8 cellular contexts compared by ENCODE assay signal in the genomic region with DNA sequence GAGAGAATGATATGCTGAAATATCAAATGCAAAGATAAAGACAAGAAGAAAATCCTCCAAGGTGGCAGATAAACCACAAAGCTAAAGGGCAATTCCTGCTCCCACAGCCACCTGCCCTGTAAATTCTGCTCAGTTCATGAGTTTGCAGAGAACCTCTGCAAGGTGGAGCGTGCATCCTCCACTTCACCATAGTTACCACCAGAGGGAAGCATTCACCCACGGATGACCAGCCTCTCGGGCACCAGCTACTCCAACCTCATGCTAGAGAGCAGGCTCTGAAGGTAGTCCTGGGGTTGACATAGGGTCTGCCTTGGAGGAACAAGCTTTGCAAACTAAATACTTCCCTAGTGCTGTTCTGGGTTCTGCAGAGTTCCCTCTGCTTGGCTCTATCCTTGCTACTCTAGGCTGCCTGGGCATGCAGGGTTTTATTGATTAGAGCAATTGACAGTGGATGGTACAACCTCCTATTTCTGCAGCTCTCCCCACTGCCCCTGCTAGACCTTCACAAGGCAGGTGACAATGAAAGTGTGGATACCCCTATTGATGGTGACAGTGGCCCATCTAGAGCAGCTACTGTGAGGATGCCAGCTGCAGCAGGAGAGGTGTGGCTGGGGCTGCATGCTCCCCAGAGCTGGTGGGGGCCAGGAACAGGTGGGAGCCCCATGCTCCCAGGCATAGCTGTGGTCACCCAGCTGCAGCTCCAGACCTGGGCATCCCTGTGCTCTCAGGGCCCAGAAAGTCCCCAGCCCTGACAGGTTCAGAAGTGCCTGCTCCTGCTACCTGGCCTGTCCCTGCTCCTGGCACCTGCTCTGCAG. TPM values are rescaled to one million over a fixed set of nuclear protein-coding genes. Genes with fewer than 3 reads are reported as not detected.
A peak's percentile ranks its signal among the peaks of the same experiment; 100 is the strongest.
DNase-seq lines count a peak whose midpoint lies in the region; ATAC-seq and TF ChIP-seq lines count a peak whose summit lies in the region.

No MANE protein-coding gene starts in this region.

- no peaks in the 10 kb centered on the region for H3K36me3 ChIP-seq in CD4-positive, CD25-positive, alpha-beta regulatory T cell (ENCODE audit: control insufficient read depth, insufficient read depth, low read length)
- no peaks in the 10 kb centered on the region for H3K36me3 ChIP-seq in adipocyte (ENCODE audit: control insufficient read depth, insufficient read depth, low read length, severe bottlenecking)
- no peaks in the 10 kb centered on the region for H3K36me3 ChIP-seq in heart right ventricle

- H3K36me3 Mint-ChIP-seq in CD4-positive, CD25-positive, alpha-beta regulatory T cell: no peaks in the 10 kb centered on the region

- WGBS in heart right ventricle, 2 donors: 0 to 1% methylated on average over 3 of the region's 3 CpGs

- H3K4me1 Mint-ChIP-seq in CD4-positive, CD25-positive, alpha-beta regulatory T cell: peaks cover 0 to 2% (median 0%) of the 10 kb centered on the region in 4 donors

- peak; percentile 67 to 81 for ATAC-seq in CD4-positive, CD25-positive, alpha-beta regulatory T cell (ENCODE audit: low read depth in 2 of 2)
- peak; percentile 73 for ATAC-seq in GM19025 (IDR thresholded peaks at IDR 0.05; ENCODE audit: low read depth, unreplicated experiment)
- peak; percentile 88 to 97 (median 91) for ATAC-seq in heart right ventricle

- in situ Hi-C loops in SK-MEL-5 (cut with HindIII; ENCODE audit: low pct_unique_long_range_greater_than_20kb, low sequenced_read_pairs): no loop called here

- intact Hi-C loops in heart right ventricle (cut with DNase I): loop anchor here in 8 of 10 donors (1.0 to 10.0 kb wide), 10 partner anchors 57 to 980 kb away; no protein-coding TSS in a partner anchor

- H3K4me3 ChIP-seq in CD4-positive, CD25-positive, alpha-beta regulatory T cell (ENCODE audit: low read depth, low read length): no peak overlapping the region
- H3K4me3 ChIP-seq in adipocyte (ENCODE audit: low read length) (no peak overlapping the region), heart right ventricle (no peak overlapping the region)

- H3K9me3 ChIP-seq in CD4-positive, CD25-positive, alpha-beta regulatory T cell (ENCODE audit: control insufficient read depth in 2 of 2, low read length in 2 of 2): no peaks in the 10 kb centered on the region
- H3K9me3 ChIP-seq in adipocyte (ENCODE audit: control insufficient read depth, low read length) (peaks cover 8% of the 10 kb centered on the region), heart right ventricle (peaks cover 0 to 7% (median 0%) of the 10 kb centered on the region in 11 donors)

- peak; percentile 36 to 64 (median 58) for DNase-seq in CD4-positive, CD25-positive, alpha-beta regulatory T cell
- DNase-seq in HS-5 (ENCODE audit: low read depth): peak; percentile 19
- peak; percentile 56 for DNase-seq in SK-MEL-5 (ENCODE audit: low read depth, low spot score)
- peak; percentile 79 for DNase-seq in adipocyte (ENCODE audit: low read depth)
- DNase-seq in heart right ventricle: peak; percentile 20 to 45
- peak; percentile 33 for DNase-seq in renal cortical epithelial cell (ENCODE audit: low read depth)
- no peak for DNase-seq in NCI-H2227 treated with DMSO at 0.1 percent for 48 hours (lab: John Stamatoyannopoulos, UW)

- no peak overlapping the region for H3K27ac Mint-ChIP-seq in CD4-positive, CD25-positive, alpha-beta regulatory T cell

- H3K27me3 Mint-ChIP-seq in CD4-positive, CD25-positive, alpha-beta regulatory T cell: no peaks in the 10 kb centered on the region

- no peaks in the 10 kb centered on the region for H3K4me1 ChIP-seq in CD4-positive, CD25-positive, alpha-beta regulatory T cell (ENCODE audit: control insufficient read depth, insufficient read depth, low read length, poor library complexity, severe bottlenecking)
- no peaks in the 10 kb centered on the region for H3K4me1 ChIP-seq in adipocyte (ENCODE audit: control insufficient read depth, insufficient read depth, low read length)
- H3K4me1 ChIP-seq in heart right ventricle: no peaks in the 10 kb centered on the region

- H3K4me3 Mint-ChIP-seq in CD4-positive, CD25-positive, alpha-beta regulatory T cell: no peak overlapping the region

- H3K9me3 Mint-ChIP-seq in CD4-positive, CD25-positive, alpha-beta regulatory T cell: no peaks in the 10 kb centered on the region

- peak; percentile 60 to 84 (median 78) for TF ChIP-seq CTCF in heart right ventricle (IDR thresholded peaks at IDR 0.05)

- H3K27me3 ChIP-seq in CD4-positive, CD25-positive, alpha-beta regulatory T cell (ENCODE audit: control insufficient read depth, insufficient read depth, low read length): no peaks in the 10 kb centered on the region
- peaks cover 29% of the 10 kb centered on the region for H3K27me3 ChIP-seq in adipocyte (replicated peaks; ENCODE audit: control insufficient read depth, insufficient read depth, low read length)
- peaks cover 0 to 20% (median 0%) of the 10 kb centered on the region in 7 donors for H3K27me3 ChIP-seq in heart right ventricle

- no peak overlapping the region for H3K9ac ChIP-seq in adipocyte (ENCODE audit: low read length)

- no peak overlapping the region for H3K27ac ChIP-seq in CD4-positive, CD25-positive, alpha-beta regulatory T cell (ENCODE audit: insufficient read depth, low read length, poor library complexity, severe bottlenecking)
- H3K27ac ChIP-seq in heart right ventricle: no peak overlapping the region

RNA-seq across cellular contexts. Expression of gene GGTLC1, which starts 51.1 kb away (rescaled TPM):
- total RNA-seq in CD4-positive, CD25-positive, alpha-beta regulatory T cell: not detected
- not detected for polyA plus RNA-seq in CD4-positive, CD25-positive, alpha-beta regulatory T cell
- total RNA-seq in SK-MEL-5 (2014; rRNA removed; shearing (Covaris generic)): not detected in 2 replicates
- polyA plus RNA-seq in SK-MEL-5 (2015; cell fraction: cytosol; rRNA removed): not detected in 2 replicates
- not detected in 2 replicates for polyA plus RNA-seq in SK-MEL-5 (2015; cell fraction: nucleus; rRNA removed)
- total RNA-seq in heart right ventricle: not detected
- not detected for polyA plus RNA-seq in heart right ventricle
- not detected in 2 replicates for total RNA-seq in renal cortical epithelial cell

RNA-seq across cellular contexts. Expression of gene CST5, which starts 58.0 kb away (rescaled TPM):
- not detected for total RNA-seq in CD4-positive, CD25-positive, alpha-beta regulatory T cell
- polyA plus RNA-seq in CD4-positive, CD25-positive, alpha-beta regulatory T cell: not detected
- total RNA-seq in SK-MEL-5 (2014; rRNA removed; shearing (Covaris generic)): 0.26 TPM in 1 of 2 replicates, not detected in the other
- 0.14 TPM in 1 of 2 replicates, not detected in the other for polyA plus RNA-seq in SK-MEL-5 (2015; cell fraction: cytosol; rRNA removed)
- polyA plus RNA-seq in SK-MEL-5 (2015; cell fraction: nucleus; rRNA removed): not detected in 2 replicates
- total RNA-seq in heart right ventricle (not detected), renal cortical epithelial cell (not detected in 2 replicates)
- polyA plus RNA-seq in heart right ventricle: not detected
